In the genomic region with DNA sequence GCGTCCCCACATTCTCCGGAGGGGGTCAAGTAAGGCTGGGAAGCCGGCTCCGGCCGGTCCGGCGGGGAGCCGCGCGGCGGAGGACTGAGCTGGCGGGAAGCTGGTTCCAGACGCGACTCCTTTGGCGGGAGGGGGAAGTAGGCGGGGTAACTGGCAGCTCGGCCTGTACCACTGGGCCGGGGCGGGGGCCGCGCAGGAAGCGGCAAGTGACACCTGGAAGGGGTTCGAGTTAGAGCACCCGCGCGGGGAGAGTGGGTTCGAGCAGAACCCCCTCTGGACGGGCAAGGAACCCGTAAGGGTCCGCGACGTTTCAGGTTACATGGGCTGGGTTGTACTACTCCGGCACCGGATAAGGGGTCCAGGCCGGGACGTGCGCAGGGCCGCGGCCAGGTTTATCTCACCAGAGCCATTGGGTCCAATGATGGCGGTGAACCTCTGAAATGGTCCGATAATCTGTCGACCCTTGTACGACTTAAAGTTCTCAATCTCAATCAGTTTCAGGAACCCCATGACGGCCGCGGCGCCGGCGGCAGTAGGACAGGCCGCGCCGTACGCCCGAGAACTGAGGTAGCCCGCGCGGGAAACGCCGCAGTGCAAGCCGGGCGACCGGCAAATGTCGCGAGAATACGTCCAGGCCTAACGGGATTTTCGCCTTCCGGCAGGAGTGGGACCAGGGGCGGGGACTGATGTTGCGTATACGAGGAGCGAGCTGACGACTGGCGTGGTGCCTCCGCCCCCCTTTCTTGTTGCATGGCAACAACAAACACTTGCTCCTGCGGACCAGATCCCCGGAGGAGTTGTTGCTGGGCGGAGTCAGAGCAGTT, we compare ENCODE assay signal across 1 cellular context.
TF ChIP-seq lines count a peak whose summit lies in the region.

A gene (plus strand): TSS at position 783 of the 824 bp plus-strand sequence. CDS start 3,404 bp downstream, outside the sequence.
A gene (minus strand): TSS at position 564 of the 824 bp plus-strand sequence. CDS start 54 bp downstream, at position 510.

TF ChIP-seq in HepG2, 621 proteins besides CTCF, POLR2A, EP300 and RAD21 (continued from another document):
- TF ChIP-seq, protein P1, sequence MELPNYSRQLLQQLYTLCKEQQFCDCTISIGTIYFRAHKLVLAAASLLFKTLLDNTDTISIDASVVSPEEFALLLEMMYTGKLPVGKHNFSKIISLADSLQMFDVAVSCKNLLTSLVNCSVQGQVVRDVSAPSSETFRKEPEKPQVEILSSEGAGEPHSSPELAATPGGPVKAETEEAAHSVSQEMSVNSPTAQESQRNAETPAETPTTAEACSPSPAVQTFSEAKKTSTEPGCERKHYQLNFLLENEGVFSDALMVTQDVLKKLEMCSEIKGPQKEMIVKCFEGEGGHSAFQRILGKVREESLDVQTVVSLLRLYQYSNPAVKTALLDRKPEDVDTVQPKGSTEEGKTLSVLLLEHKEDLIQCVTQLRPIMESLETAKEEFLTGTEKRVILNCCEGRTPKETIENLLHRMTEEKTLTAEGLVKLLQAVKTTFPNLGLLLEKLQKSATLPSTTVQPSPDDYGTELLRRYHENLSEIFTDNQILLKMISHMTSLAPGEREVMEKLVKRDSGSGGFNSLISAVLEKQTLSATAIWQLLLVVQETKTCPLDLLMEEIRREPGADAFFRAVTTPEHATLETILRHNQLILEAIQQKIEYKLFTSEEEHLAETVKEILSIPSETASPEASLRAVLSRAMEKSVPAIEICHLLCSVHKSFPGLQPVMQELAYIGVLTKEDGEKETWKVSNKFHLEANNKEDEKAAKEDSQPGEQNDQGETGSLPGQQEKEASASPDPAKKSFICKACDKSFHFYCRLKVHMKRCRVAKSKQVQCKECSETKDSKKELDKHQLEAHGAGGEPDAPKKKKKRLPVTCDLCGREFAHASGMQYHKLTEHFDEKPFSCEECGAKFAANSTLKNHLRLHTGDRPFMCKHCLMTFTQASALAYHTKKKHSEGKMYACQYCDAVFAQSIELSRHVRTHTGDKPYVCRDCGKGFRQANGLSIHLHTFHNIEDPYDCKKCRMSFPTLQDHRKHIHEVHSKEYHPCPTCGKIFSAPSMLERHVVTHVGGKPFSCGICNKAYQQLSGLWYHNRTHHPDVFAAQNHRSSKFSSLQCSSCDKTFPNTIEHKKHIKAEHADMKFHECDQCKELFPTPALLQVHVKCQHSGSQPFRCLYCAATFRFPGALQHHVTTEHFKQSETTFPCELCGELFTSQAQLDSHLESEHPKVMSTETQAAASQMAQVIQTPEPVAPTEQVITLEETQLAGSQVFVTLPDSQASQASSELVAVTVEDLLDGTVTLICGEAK (IDR thresholded peaks at IDR 0.05), result no peak
- TF ChIP-seq, protein P1 (CRISPR knock-in tag; IDR thresholded peaks at IDR 0.05), result no peak
- TF ChIP-seq ZNF737 (CRISPR knock-in tag; IDR thresholded peaks at IDR 0.05; ENCODE audit: borderline replicate concordance) (no peak), ZNF749 (CRISPR knock-in tag; IDR thresholded peaks at IDR 0.05; ENCODE audit: borderline replicate concordance) (no peak), CENPX (CRISPR knock-in tag; IDR thresholded peaks at IDR 0.05) (no peak), ATF7 (IDR thresholded peaks at IDR 0.05) (no peak), ATF7 (CRISPR knock-in tag; IDR thresholded peaks at IDR 0.05) (no peak), ZFP36L2 (CRISPR knock-in tag; IDR thresholded peaks at IDR 0.05) (no peak), FOXP1 (IDR thresholded peaks at IDR 0.05) (no peak), FOXP1 (CRISPR knock-in tag; IDR thresholded peaks at IDR 0.05) (no peak), ZNF674 (CRISPR knock-in tag; IDR thresholded peaks at IDR 0.05; ENCODE audit: low read depth) (no peak)
- TF ChIP-seq, protein P2, sequence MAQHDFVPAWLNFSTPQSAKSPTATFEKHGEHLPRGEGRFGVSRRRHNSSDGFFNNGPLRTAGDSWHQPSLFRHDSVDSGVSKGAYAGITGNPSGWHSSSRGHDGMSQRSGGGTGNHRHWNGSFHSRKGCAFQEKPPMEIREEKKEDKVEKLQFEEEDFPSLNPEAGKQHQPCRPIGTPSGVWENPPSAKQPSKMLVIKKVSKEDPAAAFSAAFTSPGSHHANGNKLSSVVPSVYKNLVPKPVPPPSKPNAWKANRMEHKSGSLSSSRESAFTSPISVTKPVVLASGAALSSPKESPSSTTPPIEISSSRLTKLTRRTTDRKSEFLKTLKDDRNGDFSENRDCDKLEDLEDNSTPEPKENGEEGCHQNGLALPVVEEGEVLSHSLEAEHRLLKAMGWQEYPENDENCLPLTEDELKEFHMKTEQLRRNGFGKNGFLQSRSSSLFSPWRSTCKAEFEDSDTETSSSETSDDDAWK (CRISPR knock-in tag; IDR thresholded peaks at IDR 0.05), result no peak
